8 cellular contexts compared by ENCODE assay signal in the genomic region with DNA sequence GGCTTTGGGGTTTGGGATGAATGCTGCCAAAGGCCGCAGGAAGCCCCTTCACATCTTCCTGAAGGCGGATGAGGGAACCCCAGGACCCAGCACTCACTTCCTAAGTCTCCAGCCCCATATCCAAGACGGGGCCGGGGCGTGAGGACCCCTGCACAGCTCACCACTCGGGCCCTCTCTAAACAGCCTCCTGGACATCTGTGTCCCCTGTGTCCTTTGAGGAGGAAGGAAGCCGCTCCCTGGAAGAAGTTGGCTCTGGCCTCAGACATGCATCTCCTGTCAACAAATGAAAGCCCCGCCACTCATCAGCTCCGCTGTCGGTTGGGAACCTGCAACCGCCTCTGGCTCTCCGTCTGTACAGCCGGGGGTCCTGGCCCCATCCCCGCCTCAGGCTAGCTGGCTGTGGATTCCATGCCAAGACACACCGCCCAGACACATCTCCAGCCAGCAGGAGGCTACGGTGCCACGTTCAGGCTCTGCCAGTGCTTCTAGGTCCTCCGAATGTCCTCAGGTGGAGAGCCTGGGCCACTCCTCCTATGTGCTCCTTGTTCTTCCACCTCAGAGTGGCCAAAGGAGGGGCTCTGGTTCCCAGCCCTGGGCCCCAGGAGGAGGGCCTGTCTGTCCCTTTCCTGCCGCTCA.
DNase-seq lines count a peak whose midpoint lies in the region; ATAC-seq and TF ChIP-seq lines count a peak whose summit lies in the region.

No MANE protein-coding gene starts in this region.

- H2AFZ ChIP-seq in OCI-LY7 (ENCODE audit: low read length), result no peak overlapping the region

- peak overlapping the region in 4 of 8 donors; percentile 35 to 48 (median 44) for H3K4me3 Mint-ChIP-seq in CD4-positive, alpha-beta memory T cell
- no peak overlapping the region for H3K4me3 Mint-ChIP-seq in osteocyte (ENCODE audit: unreplicated experiment)

- POLR2A ChIA-PET in CD4-positive, alpha-beta memory T cell (lab: Charles Lee; ENCODE audit: partially characterized antibody), result interaction anchor here (1.4 to 3.4 kb wide), 3 partner anchors 8 to 16 kb away, joined by 3 to 20 read pairs (median 5); no protein-coding TSS in a partner anchor
- POLR2A ChIA-PET in OCI-LY7 (lab: Charles Lee), result no interaction called here

- H3K9me3 Mint-ChIP-seq in CD4-positive, alpha-beta memory T cell, result peaks cover 0 to 6% (median 1%) of the 10 kb centered on the region in 8 donors
- no peaks in the 10 kb centered on the region for H3K9me3 Mint-ChIP-seq in osteocyte (ENCODE audit: unreplicated experiment)

- BruUV-seq in OCI-LY7 (replicated peaks; lab: Mats Ljungman, UMichigan), result no TSS peak

- H3K36me3 Mint-ChIP-seq in CD4-positive, alpha-beta memory T cell, result no peaks in the 10 kb centered on the region
- no peaks in the 10 kb centered on the region for H3K36me3 Mint-ChIP-seq in osteocyte (ENCODE audit: unreplicated experiment)

- H3K36me3 ChIP-seq in CD4-positive, alpha-beta memory T cell (ENCODE audit: insufficient read depth, low read length), result no peaks in the 10 kb centered on the region
- H3K36me3 ChIP-seq in RWPE2 (ENCODE audit: low read depth) (no peaks in the 10 kb centered on the region), OCI-LY7 (ENCODE audit: insufficient read depth, low read length) (no peaks in the 10 kb centered on the region)

- H3K9me2 ChIP-seq in OCI-LY7 (ENCODE audit: insufficient read depth, low read length), result no peaks in the 10 kb centered on the region

- H4K20me1 ChIP-seq in OCI-LY7 (ENCODE audit: insufficient read depth, low read length), result no peaks in the 10 kb centered on the region

- intact Hi-C loops in CD4-positive, alpha-beta memory T cell (cut with micrococcal nuclease), result no loop called here
- intact Hi-C loops in OCI-LY7 (cut with micrococcal nuclease; ENCODE audit: unreplicated experiment), result no loop called here

- peak overlapping the region in 5 of 7 donors; percentile 23 to 87 (median 74) for H3K27ac Mint-ChIP-seq in CD4-positive, alpha-beta memory T cell
- peak overlapping the region; percentile 74 for H3K27ac Mint-ChIP-seq in osteocyte (ENCODE audit: unreplicated experiment)

- H3K79me2 ChIP-seq in OCI-LY7 (ENCODE audit: insufficient read depth, low read depth, low read length), result no peaks in the 10 kb centered on the region

- TF ChIP-seq CTCF in RWPE2 (IDR thresholded peaks at IDR 0.05; ENCODE audit: poor library complexity, severe bottlenecking) (peak; percentile 39), osteocyte (IDR thresholded peaks at IDR 0.05) (peak; percentile 43), OCI-LY7 (conservative IDR thresholded peaks at IDR 0.05; ENCODE audit: low read length) (no peak)

- 0 out of 3 replicates have a peak, but pooled peaks have one; percentile 15 for ATAC-seq in RWPE2 (ENCODE audit: low read depth)
- ATAC-seq in esophagus mucosa, result peak; percentile 62
- ATAC-seq in HG03342 (IDR thresholded peaks at IDR 0.05; ENCODE audit: unreplicated experiment), result no peak
- no peak for ATAC-seq in HG03108 (IDR thresholded peaks at IDR 0.05; ENCODE audit: unreplicated experiment)
- no peak for ATAC-seq in GM18909 (IDR thresholded peaks at IDR 0.05; ENCODE audit: poor library complexity, unreplicated experiment)

- no peak for DNase-seq in CD4-positive, alpha-beta memory T cell
- DNase-seq in RWPE2 (ENCODE audit: low spot score) (peak; percentile 70), osteocyte (ENCODE audit: extremely low spot score, unreplicated experiment) (no peak), OCI-LY7 (ENCODE audit: low spot score) (no peak)

- no peaks in the 10 kb centered on the region for H3K27me3 ChIP-seq in CD4-positive, alpha-beta memory T cell (ENCODE audit: insufficient read depth, low read length)
- no peaks in the 10 kb centered on the region for H3K27me3 ChIP-seq in RWPE2 (ENCODE audit: insufficient read depth, poor library complexity, severe bottlenecking)

- no peaks in the 10 kb centered on the region for H3K27me3 Mint-ChIP-seq in CD4-positive, alpha-beta memory T cell
- H3K27me3 Mint-ChIP-seq in osteocyte (ENCODE audit: unreplicated experiment), result no peaks in the 10 kb centered on the region

- CTCF ChIA-PET in CD4-positive, alpha-beta memory T cell (lab: Charles Lee; ENCODE audit: partially characterized antibody), result interaction anchor here (0.8 kb wide), 1 partner anchor 53 kb away, joined by 3 read pairs; no protein-coding TSS in a partner anchor
- CTCF ChIA-PET in OCI-LY7 (lab: Charles Lee; ENCODE audit: unreplicated experiment), result no interaction called here

- H3K27ac ChIP-seq in CD4-positive, alpha-beta memory T cell (ENCODE audit: low read depth, low read length), result peak overlapping the region; percentile 47
- H3K27ac ChIP-seq in RWPE2 (ENCODE audit: poor library complexity, severe bottlenecking) (peak overlapping the region; percentile 38), OCI-LY7 (ENCODE audit: low read depth, low read length, poor library complexity, severe bottlenecking) (no peak overlapping the region)

- peaks cover 49% of the 10 kb centered on the region for H3K4me1 ChIP-seq in CD4-positive, alpha-beta memory T cell (ENCODE audit: insufficient read depth, low read length)
- H3K4me1 ChIP-seq in RWPE2 (ENCODE audit: insufficient read depth, poor library complexity, severe bottlenecking), result peaks cover 14% of the 10 kb centered on the region
- no peaks in the 10 kb centered on the region for H3K4me1 ChIP-seq in OCI-LY7 (ENCODE audit: insufficient read depth, low read length, poor library complexity, severe bottlenecking)

- no peak overlapping the region for H3K4me3 ChIP-seq in CD4-positive, alpha-beta memory T cell (ENCODE audit: low read length in 2 of 2)
- no peak overlapping the region for H3K4me3 ChIP-seq in RWPE2 (ENCODE audit: severe bottlenecking)
- no peak overlapping the region for H3K4me3 ChIP-seq in OCI-LY7 (ENCODE audit: low read depth, low read length, poor library complexity, severe bottlenecking)

- H3K4me1 Mint-ChIP-seq in CD4-positive, alpha-beta memory T cell, result peaks cover 17 to 56% (median 42%) of the 10 kb centered on the region in 4 donors
- peaks cover 41% of the 10 kb centered on the region for H3K4me1 Mint-ChIP-seq in osteocyte (ENCODE audit: unreplicated experiment)

- no peaks in the 10 kb centered on the region for H3K9me3 ChIP-seq in CD4-positive, alpha-beta memory T cell (ENCODE audit: control insufficient read depth in 1 of 2, low read length in 2 of 2)
- H3K9me3 ChIP-seq in RWPE2 (ENCODE audit: severe bottlenecking) (no peaks in the 10 kb centered on the region), OCI-LY7 (ENCODE audit: low read length) (no peaks in the 10 kb centered on the region)

- no peak overlapping the region for H3K4me2 ChIP-seq in OCI-LY7 (ENCODE audit: low read length)

Comparison
In these comparisons a context has a peak if more than half of its experiments do, and no peak if none do; other contexts are left out.
1. ATAC-seq: peak in RWPE2 (single experiment) and esophagus mucosa (single experiment); none in HG03342 (single experiment), HG03108 (single experiment) and GM18909 (single experiment).